In genomic region chr6:121479486-121480098, GRCh38 we compare ENCODE assay signal across 26 cellular contexts. TPM values are rescaled to one million over a fixed set of nuclear protein-coding genes. Genes with fewer than 3 reads are reported as not detected.
"Had no signal": no experiment of that assay in that cellular context is flagged by ENCODE, and none has a peak within 500 bp of the region (broad histone marks: within the 10 kb centered on the region; RNA-seq: fewer than 3 reads in every experiment).

No MANE protein-coding gene starts in this region.

- H2AFZ ChIP-seq: PC-9 had no signal

- H3K27me3 Mint-ChIP-seq: activated CD4-positive, alpha-beta memory T cell treated with anti-CD3 and anti-CD28 coated beads for 36 hours; activated CD4-positive, alpha-beta T cell treated with anti-CD3 and anti-CD28 coated beads, Interleukin-2, amount 10 ng/mL, durations not matched to agents 7 days and 5 days; activated naive CD8-positive, alpha-beta T cell treated with anti-CD3 and anti-CD28 coated beads, Interleukin-2, amount 50 U/mL, for 24 hours; T-cell had no signal

- H3K9me3 Mint-ChIP-seq: activated CD4-positive, alpha-beta memory T cell treated with anti-CD3 and anti-CD28 coated beads for 36 hours; activated CD4-positive, alpha-beta T cell treated with anti-CD3 and anti-CD28 coated beads, Interleukin-2, amount 10 ng/mL, durations not matched to agents 7 days and 5 days; activated naive CD4-positive, alpha-beta T cell treated with anti-CD3 and anti-CD28 coated beads, Interleukin-2, amount 50 U/mL, for 72 hours; activated naive CD8-positive, alpha-beta T cell treated with anti-CD3 and anti-CD28 coated beads, Interleukin-2, amount 50 U/mL, for 24 hours; activated T-cell treated with anti-CD3 and anti-CD28 coated beads, Interleukin-2, amount 50 U/mL, for 4 hours; T-cell had no signal

- H3K4me3 Mint-ChIP-seq: activated CD4-positive, alpha-beta memory T cell treated with anti-CD3 and anti-CD28 coated beads for 36 hours; activated CD4-positive, alpha-beta T cell treated with anti-CD3 and anti-CD28 coated beads, Interleukin-2, amount 10 ng/mL, durations not matched to agents 7 days and 5 days; activated naive CD8-positive, alpha-beta T cell treated with anti-CD3 and anti-CD28 coated beads, Interleukin-2, amount 50 U/mL, for 24 hours; activated T-cell treated with anti-CD3 and anti-CD28 coated beads, Interleukin-2, amount 50 U/mL, for 4 hours; T-cell had no signal

- H3K4me1 Mint-ChIP-seq: activated CD4-positive, alpha-beta T cell treated with anti-CD3 and anti-CD28 coated beads, Interleukin-2, amount 10 ng/mL, durations not matched to agents 7 days and 5 days; activated naive CD8-positive, alpha-beta T cell treated with anti-CD3 and anti-CD28 coated beads, Interleukin-2, amount 50 U/mL, for 24 hours; T-cell had no signal

- H3K4me3 ChIP-seq: cardiac muscle cell, PC-9, SK-N-MC had no signal

- ATAC-seq: activated naive CD4-positive, alpha-beta T cell treated with anti-CD3 and anti-CD28 coated beads, Interleukin-2, amount 50 U/mL, for 72 hours; activated naive CD8-positive, alpha-beta T cell treated with anti-CD3 and anti-CD28 coated beads, Interleukin-2, amount 50 U/mL, for 24 hours; activated T-cell treated with anti-CD3 and anti-CD28 coated beads, Interleukin-2, amount 50 U/mL, for 4 hours; T-cell had no signal

- H3K36me3 ChIP-seq: brain microvascular endothelial cell, cardiac muscle cell had no signal

- H3K27ac ChIP-seq: brain microvascular endothelial cell, cardiac muscle cell, PC-9, SK-N-MC had no signal

- DNase-seq: activated CD4-positive, alpha-beta memory T cell treated with anti-CD3 and anti-CD28 coated beads for 36 hours; activated CD4-positive, alpha-beta T cell treated with anti-CD3 and anti-CD28 coated beads, Interleukin-2, amount 10 ng/mL, durations not matched to agents 7 days and 5 days; activated CD4-positive, CD25-positive, alpha-beta regulatory T cell; activated CD8-positive, alpha-beta memory T cell treated with anti-CD3 and anti-CD28 coated beads for 24 hours; activated effector memory CD4-positive, alpha-beta T cell treated with anti-CD3 and anti-CD28 coated beads, Interleukin-2, amount 50 U/mL, for 16 hours; activated naive CD4-positive, alpha-beta T cell treated with Interleukin-2 at 50 U/mL for 16 hours; activated naive CD8-positive, alpha-beta T cell treated with anti-CD3 and anti-CD28 coated beads, Interleukin-2, amount 50 U/mL, for 24 hours; activated T-cell treated with anti-CD3 and anti-CD28 coated beads, Interleukin-2, amount 50 U/mL, for 4 hours; brain microvascular endothelial cell; KG1; NCI-H1105; NCI-H1436; NCI-H1694 treated with DMSO at 0.1 percent for 48 hours; NCI-H2029 treated with DMSO at 0.1 percent for 48 hours; NCI-H510A treated with DMSO at 0.1 percent for 48 hours; NCI-H69; PC-9; SIG-M5; T-cell; T-helper 2 cell; T1000 had no signal

- H3K27ac Mint-ChIP-seq: activated CD4-positive, alpha-beta memory T cell treated with anti-CD3 and anti-CD28 coated beads for 36 hours; activated CD4-positive, alpha-beta T cell treated with anti-CD3 and anti-CD28 coated beads, Interleukin-2, amount 10 ng/mL, durations not matched to agents 7 days and 5 days; activated naive CD4-positive, alpha-beta T cell treated with anti-CD3 and anti-CD28 coated beads, Interleukin-2, amount 50 U/mL, for 72 hours; activated naive CD8-positive, alpha-beta T cell treated with anti-CD3 and anti-CD28 coated beads, Interleukin-2, amount 50 U/mL, for 24 hours; T-cell had no signal

- FAIRE-seq: TTC549 had no signal

- H3K27me3 ChIP-seq: brain microvascular endothelial cell, cardiac muscle cell had no signal

- H3K4me2 ChIP-seq: PC-9 had no signal

- H3K36me3 Mint-ChIP-seq: activated CD4-positive, alpha-beta memory T cell treated with anti-CD3 and anti-CD28 coated beads for 36 hours; activated naive CD4-positive, alpha-beta T cell treated with anti-CD3 and anti-CD28 coated beads, Interleukin-2, amount 50 U/mL, for 72 hours; T-cell had no signal

RNA-seq across cellular contexts. Expression of gene GJA1, which starts 44.1 kb away (rescaled TPM):
- total RNA-seq: activated CD4-positive, alpha-beta memory T cell treated with anti-CD3 and anti-CD28 coated beads for 36 hours; activated CD4-positive, alpha-beta T cell treated with anti-CD3 and anti-CD28 coated beads, Interleukin-2, amount 10 ng/mL, durations not matched to agents 7 days and 5 days; MCF 10A had no signal
